22 cellular contexts compared by ENCODE assay signal in genomic region chr4:73803213-73803612, GRCh38. TPM values are rescaled to one million over a fixed set of nuclear protein-coding genes. Genes with fewer than 3 reads are reported as not detected.
"Had no signal": no experiment of that assay in that cellular context is flagged by ENCODE, and none has a peak within 500 bp of the region (broad histone marks: within the 10 kb centered on the region; RNA-seq: fewer than 3 reads in every experiment).

No MANE protein-coding gene starts in this region.

- H3K4me3 ChIP-seq: breast epithelium, dorsolateral prefrontal cortex, gastrocnemius medialis, heart left ventricle, mucosa of descending colon had no signal

- H3K4me1 ChIP-seq: breast epithelium, gastrocnemius medialis, heart left ventricle, parathyroid adenoma had no signal

- ATAC-seq: activated T-helper 17 cell treated with anti-CD3 and anti-CD28 coated beads, Interleukin-2, amount 50 U/mL, for 72 hours; gastrocnemius medialis; heart left ventricle; mucosa of descending colon; naive thymus-derived CD4-positive, alpha-beta T cell had no signal

- H3K27me3 ChIP-seq: breast epithelium, gastrocnemius medialis, heart left ventricle, neutrophil had no signal

- H3K27ac ChIP-seq: breast epithelium, dorsolateral prefrontal cortex, gastrocnemius medialis, heart left ventricle, neutrophil, parathyroid adenoma, VCaP had no signal

- DNase-seq: activated CD4-positive, alpha-beta T cell treated with anti-CD3 and anti-CD28 coated beads for 1 hour; activated CD4-positive, alpha-beta T cell treated with anti-CD3 and anti-CD28 coated beads, Interleukin-2, amount 50 U/mL, for 4 hours; activated naive CD4-positive, alpha-beta T cell treated with Interleukin-2 at 50 U/mL for 16 hours; activated T-cell treated with anti-CD3 and anti-CD28 coated beads for 4 hours; anterior cingulate cortex; dorsolateral prefrontal cortex; endodermal cell; gastrocnemius medialis; heart left ventricle; islet precursor cell; mammary epithelial cell; mucosa of descending colon; naive thymus-derived CD4-positive, alpha-beta T cell had no signal

- H3K36me3 Mint-ChIP-seq: stimulated activated effector memory CD8-positive, alpha-beta T cell treated with anti-CD3 and anti-CD28 coated beads, Interleukin-12 subunit alpha, Interleukin-12 subunit beta, amount 100 ng/mL, for 72 hours had no signal

- H3K9me3 Mint-ChIP-seq: endodermal cell had no signal

- H3K4me3 Mint-ChIP-seq: activated T-helper 17 cell treated with anti-CD3 and anti-CD28 coated beads, Interleukin-2, amount 50 U/mL, for 72 hours; endodermal cell; naive thymus-derived CD4-positive, alpha-beta T cell; stimulated activated effector memory CD8-positive, alpha-beta T cell treated with anti-CD3 and anti-CD28 coated beads, Interleukin-12 subunit alpha, Interleukin-12 subunit beta, amount 100 ng/mL, for 72 hours had no signal

- H3K27ac Mint-ChIP-seq: activated T-helper 17 cell treated with anti-CD3 and anti-CD28 coated beads, Interleukin-2, amount 50 U/mL, for 72 hours; endodermal cell; naive thymus-derived CD4-positive, alpha-beta T cell; stimulated activated effector memory CD8-positive, alpha-beta T cell treated with anti-CD3 and anti-CD28 coated beads, Interleukin-12 subunit alpha, Interleukin-12 subunit beta, amount 100 ng/mL, for 72 hours had no signal

- H3K4me1 Mint-ChIP-seq: activated T-helper 17 cell treated with anti-CD3 and anti-CD28 coated beads, Interleukin-2, amount 50 U/mL, for 72 hours; endodermal cell; naive thymus-derived CD4-positive, alpha-beta T cell; stimulated activated effector memory CD8-positive, alpha-beta T cell treated with anti-CD3 and anti-CD28 coated beads, Interleukin-12 subunit alpha, Interleukin-12 subunit beta, amount 100 ng/mL, for 72 hours had no signal

- H3K27me3 Mint-ChIP-seq: activated T-helper 17 cell treated with anti-CD3 and anti-CD28 coated beads, Interleukin-2, amount 50 U/mL, for 72 hours had no signal

RNA-seq across cellular contexts. Expression of gene CXCL6, which starts 33.3 kb away (rescaled TPM):
- total RNA-seq: activated T-helper 17 cell treated with anti-CD3 and anti-CD28 coated beads, Interleukin-2, amount 50 U/mL, for 72 hours; naive thymus-derived CD4-positive, alpha-beta T cell had no signal
- polyA plus RNA-seq: naive thymus-derived CD4-positive, alpha-beta T cell had no signal

RNA-seq across cellular contexts. Expression of gene PF4V1, which starts 49.9 kb away (rescaled TPM):
- total RNA-seq: activated T-helper 17 cell treated with anti-CD3 and anti-CD28 coated beads, Interleukin-2, amount 50 U/mL, for 72 hours; breast epithelium; cerebellum; dorsolateral prefrontal cortex; endodermal cell; epithelial cell of proximal tubule; gastrocnemius medialis; mammary epithelial cell; mucosa of descending colon; naive thymus-derived CD4-positive, alpha-beta T cell; ureter had no signal
- polyA plus RNA-seq: heart left ventricle; mammary epithelial cell; naive thymus-derived CD4-positive, alpha-beta T cell had no signal
